ENCODE assay signal across 21 cellular contexts in the genomic region with DNA sequence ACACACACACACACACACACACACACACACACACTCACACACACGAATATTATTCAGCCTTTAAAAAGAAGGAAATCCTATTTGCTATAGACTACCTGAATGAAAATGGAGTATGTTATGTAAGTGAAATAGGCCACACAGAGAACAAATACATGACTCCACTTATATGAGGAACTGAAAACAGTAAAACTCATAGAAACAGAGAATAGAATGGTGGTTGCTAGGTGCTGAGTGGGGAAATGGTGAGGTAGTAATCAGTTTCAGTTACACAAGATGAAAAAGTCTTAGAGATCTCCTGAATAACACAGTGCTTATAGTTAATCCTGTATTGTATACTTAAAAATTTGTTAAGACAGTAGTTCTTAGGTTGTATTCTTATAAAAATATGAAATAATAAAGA. TPM values are rescaled to one million over a fixed set of nuclear protein-coding genes. Genes with fewer than 3 reads are reported as not detected.
"Had no signal": no experiment of that assay in that cellular context is flagged by ENCODE, and none has a peak within 500 bp of the region (broad histone marks: within the 10 kb centered on the region; RNA-seq: fewer than 3 reads in every experiment).

No MANE protein-coding gene starts in this region.

- H3K27ac Mint-ChIP-seq: activated CD4-positive, alpha-beta memory T cell treated with anti-CD3 and anti-CD28 coated beads for 36 hours; activated naive CD4-positive, alpha-beta T cell treated with anti-CD3 and anti-CD28 coated beads, Interleukin-2, amount 50 U/mL, for 72 hours; natural killer cell had no signal

- H3K27me3 Mint-ChIP-seq: activated CD4-positive, alpha-beta memory T cell treated with anti-CD3 and anti-CD28 coated beads for 36 hours had no signal

- H3K4me1 Mint-ChIP-seq: natural killer cell had no signal

- H3K4me3 Mint-ChIP-seq: activated CD4-positive, alpha-beta memory T cell treated with anti-CD3 and anti-CD28 coated beads for 36 hours; natural killer cell had no signal

- FAIRE-seq: endometrium, keratinocyte had no signal

- ATAC-seq: activated naive CD4-positive, alpha-beta T cell treated with anti-CD3 and anti-CD28 coated beads, Interleukin-2, amount 50 U/mL, for 72 hours; body of pancreas; left lobe of liver; natural killer cell had no signal

- DNase-seq: activated CD4-positive, alpha-beta memory T cell treated with anti-CD3 and anti-CD28 coated beads for 36 hours; activated gamma-delta T cell; activated T-cell treated with anti-CD3 and anti-CD28 coated beads, Interleukin-2, amount 50 U/mL, for 48 hours; amygdala; body of pancreas; caudate nucleus; colonic mucosa; natural killer cell; sigmoid colon; spleen; stomach; T1000 had no signal

RNA-seq across cellular contexts. Expression of a gene that starts 11.6 kb away (rescaled TPM):
- total RNA-seq: activated CD4-positive, alpha-beta memory T cell treated with anti-CD3 and anti-CD28 coated beads for 36 hours; activated naive CD4-positive, alpha-beta T cell treated with anti-CD3 and anti-CD28 coated beads, Interleukin-2, amount 50 U/mL, for 72 hours; body of pancreas; colonic mucosa; esophagus muscularis mucosa; hepatocyte; left lobe of liver; mucosa of gallbladder; natural killer cell; sigmoid colon; spleen; stomach; thoracic aorta; urinary bladder had no signal
- polyA plus RNA-seq: keratinocyte, sigmoid colon, spleen, stomach, urinary bladder had no signal

RNA-seq across cellular contexts. Expression of a gene that starts 21.0 kb away (rescaled TPM):
- total RNA-seq: activated CD4-positive, alpha-beta memory T cell treated with anti-CD3 and anti-CD28 coated beads for 36 hours; activated naive CD4-positive, alpha-beta T cell treated with anti-CD3 and anti-CD28 coated beads, Interleukin-2, amount 50 U/mL, for 72 hours; body of pancreas; colonic mucosa; esophagus muscularis mucosa; hepatocyte; left lobe of liver; mucosa of gallbladder; natural killer cell; sigmoid colon; spleen; stomach; thoracic aorta; urinary bladder had no signal
- polyA plus RNA-seq: hepatocyte, keratinocyte, sigmoid colon, spleen, stomach, urinary bladder had no signal
